19 cellular contexts compared by ENCODE assay signal in genomic region chr1:212618466-212619210, GRCh38. TPM values are rescaled to one million over a fixed set of nuclear protein-coding genes. Genes with fewer than 3 reads are reported as not detected.
DNase-seq lines count a peak whose midpoint lies in the region; ATAC-seq, FAIRE-seq and TF ChIP-seq lines count a peak whose summit lies in the region.
"Had no signal": no experiment of that assay in that cellular context is flagged by ENCODE, and none has a peak within 500 bp of the region (broad histone marks: within the 10 kb centered on the region; RNA-seq: fewer than 3 reads in every experiment).

No MANE protein-coding gene starts in this region.

- WGBS in K562 (ENCODE audit: insufficient coverage, low coverage, missing lambda C conversion rate): 56% methylated on average over 8 of the region's 8 CpGs

- no peak for TF ChIP-seq POLR2A in K562 (conservative IDR thresholded peaks at IDR 0.05)

- no peak for ATAC-seq in K562
- no peak for ATAC-seq in GM18502 (IDR thresholded peaks at IDR 0.05; ENCODE audit: poor library complexity, unreplicated experiment)
- ATAC-seq in sciatic nerve: no peak
- no peak for ATAC-seq in omental fat pad (ENCODE audit: low FRiP score)
- ATAC-seq: PC-3 had no signal

- TF ChIP-seq RAD21 in K562 (CRISPR knock-in tag; conservative IDR thresholded peaks at IDR 0.05 in 1 of 2, IDR thresholded peaks at IDR 0.05 in 1 of 2): no peak

- H3F3A ChIP-seq in neural progenitor cell (ENCODE audit: low read depth): peaks cover 12% of the 10 kb centered on the region

- intact Hi-C loops in K562 (cut with micrococcal nuclease) (no loop called here), sciatic nerve (cut with DNase I) (no loop called here)

- H3K4me3 Mint-ChIP-seq in neural progenitor cell: no peak overlapping the region
- H3K4me3 Mint-ChIP-seq: CD4-positive, CD25-positive, alpha-beta regulatory T cell had no signal

- peaks cover 61% of the 10 kb centered on the region for H3K36me3 Mint-ChIP-seq in neural progenitor cell
- H3K36me3 Mint-ChIP-seq: CD4-positive, CD25-positive, alpha-beta regulatory T cell had no signal

- no peak for TF ChIP-seq CTCF in K562 (IDR thresholded peaks at IDR 0.05 in 2 of 3, conservative IDR thresholded peaks at IDR 0.05 in 1 of 3; ENCODE audit: insufficient read depth in 2 of 3, low read depth in 1 of 3, low read length in 3 of 3)
- no peak for TF ChIP-seq CTCF in neural progenitor cell (IDR thresholded peaks at IDR 0.05)
- no peak for TF ChIP-seq CTCF in omental fat pad (IDR thresholded peaks at IDR 0.05)

- H3K27me3 Mint-ChIP-seq in neural progenitor cell (ENCODE audit: insufficient read depth, low read depth): peaks cover 6% of the 10 kb centered on the region

- no peak overlapping the region for H2AFZ ChIP-seq in K562 (ENCODE audit: low read depth, low read length)
- H2AFZ ChIP-seq in neural progenitor cell (replicated peaks): no peak overlapping the region

- H3K9me1 ChIP-seq in K562 (ENCODE audit: control insufficient read depth, insufficient read depth, low read length): no peaks in the 10 kb centered on the region

- H3K4me1 ChIP-seq in K562 (replicated peaks in 1 of 2; ENCODE audit: control insufficient read depth in 2 of 2, insufficient read depth in 2 of 2, low read length in 2 of 2) (no peaks in the 10 kb centered on the region), neural progenitor cell (peaks cover 27% of the 10 kb centered on the region)

- CTCF ChIA-PET in K562 (lab: Yijun Ruan, JAX; ENCODE audit: low intra/inter-chr PET ratio): no interaction called here

- no peak for FAIRE-seq in K562 (lab: Jason Lieb, UNC)
- FAIRE-seq: GM18507, GM19239 had no signal

- no peak overlapping the region for H3K27ac Mint-ChIP-seq in neural progenitor cell
- H3K27ac Mint-ChIP-seq: CD4-positive, CD25-positive, alpha-beta regulatory T cell had no signal

- H3K9me3 ChIP-seq in K562 (replicated peaks; ENCODE audit: control insufficient read depth, insufficient read depth, low read depth, low read length): no peaks in the 10 kb centered on the region
- H3K9me3 ChIP-seq in neural progenitor cell (ENCODE audit: low read depth): no peaks in the 10 kb centered on the region
- H3K9me3 ChIP-seq: MG63, SJSA1 had no signal

- DNase-seq in Caki2 (ENCODE audit: low read depth) (peak; percentile 28), HCEC 1CT (peak; percentile 35), K562 (ENCODE audit: extremely low read depth in 1 of 4, low spot score in 3 of 4) (no peak), neural progenitor cell (ENCODE audit: low spot score) (peak; percentile 50), sciatic nerve (ENCODE audit: low spot score) (no peak), omental fat pad (ENCODE audit: low spot score) (no peak)
- DNase-seq in activated naive CD4-positive, alpha-beta T cell treated with Interleukin-2 at 50 U/mL for 16 hours: no peak
- DNase-seq: CD4-positive, CD25-positive, alpha-beta regulatory T cell; GOT3; MG63; NCI-H1105; NCI-H1694 treated with DMSO at 0.1 percent for 48 hours; NCI-H345; NCI-H526 treated with DMSO at 0.1 percent for 48 hours; PC-3 had no signal

- no peaks in the 10 kb centered on the region for H3K9me3 Mint-ChIP-seq in neural progenitor cell
- H3K9me3 Mint-ChIP-seq: CD4-positive, CD25-positive, alpha-beta regulatory T cell had no signal

- in situ Hi-C loops in Caki2 (cut with HindIII; ENCODE audit: low pct_unique_long_range_greater_than_20kb, low sequenced_read_pairs) (no loop called here), K562 (cut with MboI) (no loop called here)

- H3K79me2 ChIP-seq in K562 (ENCODE audit: control insufficient read depth, insufficient read depth, low read length): peaks cover under 1% of the 10 kb centered on the region; the same call in 1 of the 3 replicates
- no peaks in the 10 kb centered on the region for H3K79me2 ChIP-seq in neural progenitor cell (ENCODE audit: low read depth)

- H3K36me3 ChIP-seq in K562 (ENCODE audit: control insufficient read depth, insufficient read depth, low read length): peaks cover 49% of the 10 kb centered on the region
- no peaks in the 10 kb centered on the region for H3K36me3 ChIP-seq in neural progenitor cell

- H3K9ac ChIP-seq in K562 (ENCODE audit: insufficient read depth in 1 of 2, low read depth in 2 of 2, low read length in 2 of 2): no peak overlapping the region
- H3K9ac ChIP-seq in neural progenitor cell: no peak overlapping the region

- H3K4me2 ChIP-seq in K562 (ENCODE audit: insufficient read depth, low read length): no peak overlapping the region
- no peak overlapping the region for H3K4me2 ChIP-seq in neural progenitor cell

- H3K4me1 Mint-ChIP-seq in neural progenitor cell: peaks cover 31% of the 10 kb centered on the region
- H3K4me1 Mint-ChIP-seq: CD4-positive, CD25-positive, alpha-beta regulatory T cell had no signal

- H3K4me3 ChIP-seq in K562 (no peak overlapping the region), neural progenitor cell (no peak overlapping the region)
- H3K4me3 ChIP-seq: MG63, SJSA1 had no signal

- POLR2A ChIA-PET in K562 (lab: Yijun Ruan, JAX): interaction anchor here (0.6 to 4.7 kb wide), 10 partner anchors 8 to 142 kb away, joined by 3 to 90 read pairs (median 4); partner anchors contain the start of gene ATF3

- H4K20me1 ChIP-seq in K562 (replicated peaks; ENCODE audit: control insufficient read depth, insufficient read depth, low read length): peaks cover 21% of the 10 kb centered on the region
- H4K20me1 ChIP-seq in neural progenitor cell (ENCODE audit: low read depth): no peaks in the 10 kb centered on the region

- no peak for TF ChIP-seq EP300 in K562 (IDR thresholded peaks at IDR 0.05; ENCODE audit: low read length)

- H3K27ac ChIP-seq in K562 (ENCODE audit: extremely low read depth, low read depth, low read length) (no peak overlapping the region), neural progenitor cell (peak overlapping the region; percentile 31)
- H3K27ac ChIP-seq: SJSA1 had no signal

- no TSS peak for BruUV-seq in K562 (replicated peaks; lab: Mats Ljungman, UMichigan)

- H3K27me3 ChIP-seq in K562 (ENCODE audit: control insufficient read depth in 2 of 2, insufficient read depth in 2 of 2, low read length in 2 of 2) (peaks cover 0 to 7% of the 10 kb centered on the region in 2 experiments; a peak in 3 of 5 replicates), neural progenitor cell (no peaks in the 10 kb centered on the region)
- H3K27me3 ChIP-seq: MG63, SJSA1 had no signal

TF ChIP-seq in K562, 482 proteins besides CTCF, POLR2A, EP300 and RAD21:
- TF ChIP-seq POLR2G (IDR thresholded peaks at IDR 0.05; ENCODE audit: low read depth, low read length) (0 out of 2 replicates have a peak, but pooled peaks have one; percentile 6), HLTF (IDR thresholded peaks at IDR 0.05) (no peak), RBFOX2 (IDR thresholded peaks at IDR 0.05; ENCODE audit: low read depth, low read length) (0 out of 2 replicates have a peak, but pooled peaks have one; percentile 17)

RNA-seq across cellular contexts. Expression of gene ATF3, which starts 10.1 kb away (rescaled TPM):
- total RNA-seq in Caki2 (2014; rRNA removed; shearing (Covaris generic); ENCODE audit: low replicate concordance): 30.0 and 39.7 TPM in 2 replicates
- total RNA-seq in K562 (2011; cell fraction: chromatin; rRNA removed; ENCODE audit: low replicate concordance): 31.4 and 31.5 TPM in 2 replicates
- total RNA-seq in K562 (2011; cell fraction: nucleolus; rRNA removed): 21.5 and 24.3 TPM in 2 replicates
- total RNA-seq in K562 (2011; cell fraction: nucleoplasm; rRNA removed): 32.1 and 39.3 TPM in 2 replicates
- total RNA-seq in K562 (2014; rRNA removed) (17.2 and 19.8 TPM in 2 replicates), K562 (2014; rRNA removed; fragmentation: Illumina TruSeq; extraction: Trizol) (25.9 and 32.7 TPM in 2 replicates), K562 (2015; rRNA removed; fragmentation: Illumina TruSeq; extraction: Trizol) (2.9 and 3.5 TPM in 2 replicates), K562 (2021) (21.8 and 27.6 TPM in 2 replicates), neural progenitor cell (ENCODE audit: low replicate concordance) (7.2 and 7.8 TPM in 2 replicates), sciatic nerve (32.4 TPM), omental fat pad (100 to 1,000 TPM in 1 of 4 donors, 10 to 100 TPM in 3; 41.5 to 229 (median 77.5) TPM)
- polyA plus RNA-seq in K562 (2011; rRNA removed) (12.0 and 13.2 TPM in 2 replicates), K562 (2014; fragmentation: Illumina TruSeq; extraction: Trizol) (27.6 and 32.0 TPM in 2 replicates), K562 (2014; fragmentation: Nextera tagmentation; extraction: Ambion mirVana) (1 to 10 TPM; 6.1 to 6.8 TPM), K562 (2014; rRNA removed) (26.2 and 28.2 TPM in 2 replicates)
- polyA plus RNA-seq in K562 (2011; cell fraction: cytosol; rRNA removed): 5.6 and 9.8 TPM in 2 replicates
- polyA plus RNA-seq in K562 (2011; cell fraction: nucleus; rRNA removed): 15.2 and 16.0 TPM in 2 replicates
- 10.8 and 39.2 TPM in 2 replicates for polyA plus RNA-seq in K562 (2012)
- polyA minus RNA-seq in K562 (2011; rRNA and poly(A)+ RNA removed): 12.2 and 14.3 TPM in 2 replicates
- 4.9 and 7.1 TPM in 2 replicates for polyA minus RNA-seq in K562 (2011; cell fraction: cytosol; rRNA and poly(A)+ RNA removed)
- 14.4 and 22.3 TPM in 2 replicates for polyA minus RNA-seq in K562 (2011; cell fraction: nucleus; rRNA and poly(A)+ RNA removed)

Comparison
In these comparisons a context has a peak if more than half of its experiments do, and no peak if none do; other contexts are left out.
1. DNase-seq: peak in Caki2 (single experiment), HCEC 1CT (single experiment) and neural progenitor cell (single experiment); none in K562 (0 of 4), sciatic nerve (single experiment), activated naive CD4-positive, alpha-beta T cell treated with Interleukin-2 at 50 U/mL for 16 hours (single experiment) and omental fat pad (single experiment).